2 cellular contexts compared by ENCODE assay signal in genomic region chr13:49976314-49977258, GRCh38.
TF ChIP-seq lines count a peak whose summit lies in the region.

No MANE protein-coding gene starts in this region.

TF ChIP-seq in GM12891, 5 proteins besides CTCF, POLR2A, EP300 and RAD21:
- TF ChIP-seq SPI1 (IDR thresholded peaks at IDR 0.05; ENCODE audit: low read depth, low read length) (no peak), PAX5 (IDR thresholded peaks at IDR 0.05; ENCODE audit: insufficient read depth, low read length, severe bottlenecking) (no peak), POU2F2 (IDR thresholded peaks at IDR 0.05; ENCODE audit: low read depth, low read length) (no peak), POLR2AphosphoS5 (IDR thresholded peaks at IDR 0.05; ENCODE audit: low read depth, low read length) (no peak), TAF1 (IDR thresholded peaks at IDR 0.05; ENCODE audit: low read depth, low read length) (no peak)

TF ChIP-seq in IMR-90, 13 proteins besides CTCF, POLR2A, EP300 and RAD21:
- TF ChIP-seq FOS (IDR thresholded peaks at IDR 0.05; ENCODE audit: low read depth, low read length) (no peak), CEBPB (IDR thresholded peaks at IDR 0.05; ENCODE audit: low read depth, low read length) (peak; percentile 81), SMC3 (IDR thresholded peaks at IDR 0.05; ENCODE audit: low read depth, low read length) (peak; percentile 85), ELK1 (IDR thresholded peaks at IDR 0.05; ENCODE audit: borderline replicate concordance, low read depth, low read length) (no peak)
